ENCODE assay signal across 15 cellular contexts in genomic region chr6:155523821-155524238, GRCh38.
DNase-seq lines count a peak whose midpoint lies in the region; ATAC-seq and TF ChIP-seq lines count a peak whose summit lies in the region.
"Had no signal": no experiment of that assay in that cellular context is flagged by ENCODE, and none has a peak within 500 bp of the region (broad histone marks: within the 10 kb centered on the region; RNA-seq: fewer than 3 reads in every experiment).

No MANE protein-coding gene starts in this region.

- no peak overlapping the region for H3K4me3 Mint-ChIP-seq in activated CD4-positive, alpha-beta T cell treated with anti-CD3 and anti-CD28 coated beads, Interleukin-2, amount 10 ng/mL, durations not matched to agents 24 days and 14 days
- no peak overlapping the region for H3K4me3 Mint-ChIP-seq in neural crest cell
- H3K4me3 Mint-ChIP-seq: memory B cell had no signal

- ATAC-seq in HG03457 (IDR thresholded peaks at IDR 0.05; ENCODE audit: unreplicated experiment) = no peak

- no peak for TF ChIP-seq CTCF in astrocyte of the spinal cord (IDR thresholded peaks at IDR 0.05; ENCODE audit: low read depth, low read length)
- TF ChIP-seq CTCF in neural crest cell (conservative IDR thresholded peaks at IDR 0.05) = no peak

- peaks cover 13% of the 10 kb centered on the region for H3K4me1 Mint-ChIP-seq in activated CD4-positive, alpha-beta T cell treated with anti-CD3 and anti-CD28 coated beads, Interleukin-2, amount 10 ng/mL, durations not matched to agents 24 days and 14 days
- peaks cover 31% of the 10 kb centered on the region for H3K4me1 Mint-ChIP-seq in neural crest cell

- no peak for DNase-seq in activated CD4-positive, alpha-beta T cell treated with anti-CD3 and anti-CD28 coated beads, Interleukin-2, amount 10 ng/mL, durations not matched to agents 24 days and 14 days
- DNase-seq in activated CD4-positive, alpha-beta T cell treated with anti-CD3 and anti-CD28 coated beads for 1 hour = no peak
- DNase-seq in MG63 = peak; percentile 12
- DNase-seq in astrocyte of the spinal cord (ENCODE audit: low read depth, low spot score) = peak; percentile 52
- no peak for DNase-seq in neural crest cell (ENCODE audit: low read depth, low spot score)
- no peak for DNase-seq in ureter (ENCODE audit: low spot score)
- DNase-seq in kidney tubule cell (ENCODE audit: low spot score) = no peak
- DNase-seq: DMS79, MM.1S, NCI-H226, T1000 had no signal

- peak overlapping the region; percentile 68 for H3K27ac Mint-ChIP-seq in activated CD4-positive, alpha-beta T cell treated with anti-CD3 and anti-CD28 coated beads, Interleukin-2, amount 10 ng/mL, durations not matched to agents 24 days and 14 days
- H3K27ac Mint-ChIP-seq in neural crest cell (ENCODE audit: unreplicated experiment) = peak overlapping the region; percentile 47
- H3K27ac Mint-ChIP-seq: memory B cell had no signal

- H3K4me3 ChIP-seq in MG63 (no peak overlapping the region), astrocyte of the spinal cord (ENCODE audit: low read depth, low read length) (no peak overlapping the region)
- H3K4me3 ChIP-seq: breast epithelium, hepatocyte had no signal

- no peaks in the 10 kb centered on the region for H3K27me3 Mint-ChIP-seq in activated CD4-positive, alpha-beta T cell treated with anti-CD3 and anti-CD28 coated beads, Interleukin-2, amount 10 ng/mL, durations not matched to agents 24 days and 14 days
- H3K27me3 Mint-ChIP-seq in neural crest cell (ENCODE audit: low read depth) = no peaks in the 10 kb centered on the region
- H3K27me3 Mint-ChIP-seq: memory B cell had no signal

- in situ Hi-C loops in astrocyte of the spinal cord (cut with HindIII; ENCODE audit: low sequenced_read_pairs) = no loop called here

- no peaks in the 10 kb centered on the region for H3K9me3 ChIP-seq in MG63
- H3K9me3 ChIP-seq: breast epithelium had no signal

- H3K9me3 Mint-ChIP-seq in activated CD4-positive, alpha-beta T cell treated with anti-CD3 and anti-CD28 coated beads, Interleukin-2, amount 10 ng/mL, durations not matched to agents 24 days and 14 days = peaks cover 9% of the 10 kb centered on the region
- H3K9me3 Mint-ChIP-seq in neural crest cell = peaks cover 11% of the 10 kb centered on the region
- H3K9me3 Mint-ChIP-seq: memory B cell had no signal

- peaks cover 1% of the 10 kb centered on the region for H3K36me3 Mint-ChIP-seq in activated CD4-positive, alpha-beta T cell treated with anti-CD3 and anti-CD28 coated beads, Interleukin-2, amount 10 ng/mL, durations not matched to agents 24 days and 14 days (ENCODE audit: low read depth)
- peaks cover 8% of the 10 kb centered on the region for H3K36me3 Mint-ChIP-seq in neural crest cell (ENCODE audit: low read depth)
- H3K36me3 Mint-ChIP-seq: memory B cell had no signal

- no peaks in the 10 kb centered on the region for H3K27me3 ChIP-seq in MG63
- H3K27me3 ChIP-seq: breast epithelium, hepatocyte had no signal

- intact Hi-C loops in activated CD4-positive, alpha-beta T cell treated with anti-CD3 and anti-CD28 coated beads, Interleukin-2, amount 10 ng/mL, durations not matched to agents 24 days and 14 days (cut with micrococcal nuclease) = loop anchor here (1.0 kb wide), 1 partner anchor 106 kb away; no protein-coding TSS in a partner anchor

- H3K36me3 ChIP-seq in MG63 = no peaks in the 10 kb centered on the region
- H3K36me3 ChIP-seq: breast epithelium had no signal

Comparison
In these comparisons a context has a peak if more than half of its experiments do, and no peak if none do; other contexts are left out.
1. DNase-seq: peak in MG63 (single experiment) and astrocyte of the spinal cord (single experiment); none in activated CD4-positive, alpha-beta T cell treated with anti-CD3 and anti-CD28 coated beads, Interleukin-2, amount 10 ng/mL, durations not matched to agents 24 days and 14 days (single experiment), activated CD4-positive, alpha-beta T cell treated with anti-CD3 and anti-CD28 coated beads for 1 hour (single experiment), neural crest cell (single experiment), ureter (single experiment) and kidney tubule cell (single experiment).